In genomic region chr11:23727821-23728220, GRCh38 we compare ENCODE assay signal across 17 cellular contexts.
DNase-seq lines count a peak whose midpoint lies in the region; ATAC-seq and TF ChIP-seq lines count a peak whose summit lies in the region.
"Had no signal": no experiment of that assay in that cellular context is flagged by ENCODE, and none has a peak within 500 bp of the region (broad histone marks: within the 10 kb centered on the region; RNA-seq: fewer than 3 reads in every experiment).

No MANE protein-coding gene starts in this region.

- H3K79me1 ChIP-seq in IMR-90 (ENCODE audit: low read depth in 1 of 2, low read length in 2 of 2), result no peaks in the 10 kb centered on the region
- H3K79me1 ChIP-seq in mesenchymal stem cell (replicated peaks; ENCODE audit: low read length, poor library complexity, severe bottlenecking), result no peaks in the 10 kb centered on the region

- H2AFZ ChIP-seq in IMR-90 (replicated peaks; ENCODE audit: low read length, poor library complexity), result no peak overlapping the region
- H2AFZ ChIP-seq in mammary epithelial cell (ENCODE audit: low read depth, low read length), result no peak overlapping the region
- no peak overlapping the region for H2AFZ ChIP-seq in mesenchymal stem cell (ENCODE audit: low read depth, low read length)
- H2AFZ ChIP-seq: parathyroid adenoma had no signal

- ATAC-seq in IMR-90 (ENCODE audit: low read depth) (peak; percentile 63), GM18505 (IDR thresholded peaks at IDR 0.05; ENCODE audit: unreplicated experiment) (no peak)

- H3K9me1 ChIP-seq in IMR-90 (ENCODE audit: insufficient read depth, low read length), result peaks cover 4% of the 10 kb centered on the region

- H3K4ac ChIP-seq in IMR-90 (ENCODE audit: low read depth, low read length), result no peak overlapping the region; the same call in 1 of the 2 replicates
- H3K4ac ChIP-seq in mesenchymal stem cell (ENCODE audit: low read depth in 1 of 2, low read length in 2 of 2), result no peak overlapping the region

- H3K4me1 ChIP-seq in IMR-90 (ENCODE audit: control insufficient read depth, insufficient read depth, low read length) (peaks cover 8% of the 10 kb centered on the region), mammary epithelial cell (ENCODE audit: insufficient read depth, low read length) (no peaks in the 10 kb centered on the region), mesenchymal stem cell (ENCODE audit: control insufficient read depth, insufficient read depth, low read depth, low read length) (peaks cover 8% of the 10 kb centered on the region)
- H3K4me1 ChIP-seq: parathyroid adenoma had no signal

- TF ChIP-seq POLR2A in IMR-90 (IDR thresholded peaks at IDR 0.05; ENCODE audit: low read depth, low read length) (no peak), GM18505 (IDR thresholded peaks at IDR 0.05; ENCODE audit: borderline replicate concordance, extremely low read depth, insufficient read depth, insufficient read length) (no peak)

- no peaks in the 10 kb centered on the region for H3K79me2 ChIP-seq in mammary epithelial cell (ENCODE audit: insufficient read depth, low read length)
- H3K79me2 ChIP-seq: parathyroid adenoma had no signal

- H2BK120ac ChIP-seq in IMR-90 (ENCODE audit: low read depth, low read length) (no peak overlapping the region), mesenchymal stem cell (ENCODE audit: low read depth, low read length) (no peak overlapping the region)

- in situ Hi-C loops in IMR-90 (cut with MboI; ENCODE audit: low sequenced_read_pairs), result no loop called here
- in situ Hi-C loops in mammary epithelial cell (cut with MboI; ENCODE audit: low sequenced_read_pairs in 2 of 2), result no loop called here

- no peak overlapping the region for H2AK5ac ChIP-seq in IMR-90 (ENCODE audit: low read depth, low read length)
- no peak overlapping the region for H2AK5ac ChIP-seq in mesenchymal stem cell (ENCODE audit: low read length, severe bottlenecking)

- H2BK12ac ChIP-seq in mesenchymal stem cell (ENCODE audit: low read length in 2 of 2), result no peak overlapping the region

- H4K8ac ChIP-seq in IMR-90 (ENCODE audit: low read depth in 2 of 2, low read length in 2 of 2) (no peak overlapping the region; a peak in 1 of 4 replicates), mesenchymal stem cell (ENCODE audit: low read length) (no peak overlapping the region)

- H3K56ac ChIP-seq in IMR-90 (ENCODE audit: extremely low read depth, insufficient read depth, low read length), result no peak overlapping the region

- H4K91ac ChIP-seq in IMR-90 (ENCODE audit: insufficient read depth, low read depth, low read length), result no peak overlapping the region
- no peak overlapping the region for H4K91ac ChIP-seq in mesenchymal stem cell (ENCODE audit: low read length)

- CTCF ChIA-PET in IMR-90 (lab: Yijun Ruan, JAX) (no interaction called here), mammary epithelial cell (lab: Charles Lee; ENCODE audit: low non-redundant PET) (no interaction called here)

- no peak overlapping the region for H4K5ac ChIP-seq in IMR-90 (ENCODE audit: low read depth, low read length)

- no peaks in the 10 kb centered on the region for H3K27me3 ChIP-seq in IMR-90 (ENCODE audit: control insufficient read depth, insufficient read depth, low read length)
- no peaks in the 10 kb centered on the region for H3K27me3 ChIP-seq in mammary epithelial cell (ENCODE audit: insufficient read depth, low read length)
- no peaks in the 10 kb centered on the region for H3K27me3 ChIP-seq in mesenchymal stem cell (ENCODE audit: control insufficient read depth in 1 of 2, insufficient read depth in 1 of 2, low read length in 2 of 2)

- H3K36me3 ChIP-seq in IMR-90 (ENCODE audit: control insufficient read depth, insufficient read depth, low read length) (no peaks in the 10 kb centered on the region), mammary epithelial cell (ENCODE audit: insufficient read depth, low read length) (no peaks in the 10 kb centered on the region), mesenchymal stem cell (ENCODE audit: control insufficient read depth in 1 of 2, insufficient read depth in 2 of 2, low read depth in 1 of 2, low read length in 2 of 2) (no peaks in the 10 kb centered on the region)

- DNase-seq in COLO829 (ENCODE audit: low spot score), result peak; percentile 48
- DNase-seq in IMR-90, result peak; percentile 83
- peak; percentile 12 for DNase-seq in mammary epithelial cell
- DNase-seq in mesenchymal stem cell, result peak; percentile 45
- no peak for DNase-seq in NCI-H2107 treated with DMSO at 0.1 percent for 48 hours (lab: John Stamatoyannopoulos, UW; ENCODE audit: unreplicated experiment)
- no peak for DNase-seq in HUDEP-2 (lab: John Stamatoyannopoulos, UW; ENCODE audit: unreplicated experiment in 76 of 76)
- DNase-seq in dermis blood vessel endothelial cell, result no peak
- DNase-seq: activated CD8-positive, alpha-beta memory T cell treated with anti-CD3 and anti-CD28 coated beads, Interleukin-2, amount 50 U/mL, for 4 hours; activated naive CD8-positive, alpha-beta T cell treated with anti-CD3 and anti-CD28 coated beads, Interleukin-2, amount 10 ng/mL, durations not matched to agents 7 days and 5 days; effector CD8-positive, alpha-beta T cell; GDM1; MV-4-11; NCI-H446 treated with DMSO at 0.1 percent for 48 hours; SHP77 treated with DMSO at 0.1 percent for 48 hours; stimulated activated CD4-positive, alpha-beta T cell treated with anti-CD3 and anti-CD28 coated beads, Interleukin-4, amount 100 ng/mL, for 4 hours had no signal

- POLR2A ChIA-PET in IMR-90 (lab: Charles Lee; ENCODE audit: unreplicated experiment), result no interaction called here

- H4K20me1 ChIP-seq in IMR-90 (ENCODE audit: insufficient read depth, low read length), result no peaks in the 10 kb centered on the region
- no peaks in the 10 kb centered on the region for H4K20me1 ChIP-seq in mammary epithelial cell (ENCODE audit: insufficient read depth, low read length)

- no peaks in the 10 kb centered on the region for H3K9me3 ChIP-seq in IMR-90 (ENCODE audit: control insufficient read depth, insufficient read depth, low read length)
- H3K9me3 ChIP-seq in mammary epithelial cell (replicated peaks; ENCODE audit: insufficient read depth, low read length), result peaks cover 8% of the 10 kb centered on the region
- peaks cover 12% of the 10 kb centered on the region for H3K9me3 ChIP-seq in mesenchymal stem cell (ENCODE audit: control insufficient read depth, low read length)

- intact Hi-C loops in IMR-90 (cut with micrococcal nuclease), result no loop called here
- intact Hi-C loops in mammary epithelial cell (cut with micrococcal nuclease), result no loop called here

- no peak overlapping the region for H2AK9ac ChIP-seq in IMR-90 (replicated peaks; ENCODE audit: low read depth, low read length, poor library complexity)

- H3K9ac ChIP-seq in IMR-90 (ENCODE audit: low read depth, low read length), result no peak overlapping the region
- H3K9ac ChIP-seq in mammary epithelial cell (ENCODE audit: insufficient read depth, low read length), result no peak overlapping the region
- no peak overlapping the region for H3K9ac ChIP-seq in mesenchymal stem cell (ENCODE audit: low read length)
- H3K9ac ChIP-seq: parathyroid adenoma had no signal

- H3K4me3 ChIP-seq in IMR-90 (ENCODE audit: insufficient read depth, low read depth, low read length), result no peak overlapping the region
- no peak overlapping the region for H3K4me3 ChIP-seq in mammary epithelial cell (replicated peaks in 1 of 3; ENCODE audit: insufficient read depth in 1 of 3, low read depth in 2 of 3, low read length in 3 of 3)
- no peak overlapping the region for H3K4me3 ChIP-seq in mesenchymal stem cell (ENCODE audit: insufficient read depth in 1 of 2, low read depth in 1 of 2, low read length in 2 of 2)

- H3K4me2 ChIP-seq in IMR-90 (ENCODE audit: low read depth, low read length), result peak overlapping the region; percentile 36; the same call in 1 of the 2 replicates
- no peak overlapping the region for H3K4me2 ChIP-seq in mammary epithelial cell (ENCODE audit: insufficient read depth, low read depth, low read length)
- H3K4me2 ChIP-seq in mesenchymal stem cell (ENCODE audit: low read length, poor library complexity, severe bottlenecking), result no peak overlapping the region

- BruUV-seq in IMR-90 (replicated peaks; lab: Mats Ljungman, UMichigan) (no TSS peak), mammary epithelial cell (replicated peaks; lab: Mats Ljungman, UMichigan) (no TSS peak)

- no peak for TF ChIP-seq CTCF in IMR-90 (conservative IDR thresholded peaks at IDR 0.05; ENCODE audit: low read depth, low read length)
- TF ChIP-seq CTCF in mammary epithelial cell (conservative IDR thresholded peaks at IDR 0.05 in 1 of 2, IDR thresholded peaks at IDR 0.05 in 1 of 2; ENCODE audit: extremely low read depth in 1 of 2, insufficient read depth in 1 of 2, low read depth in 1 of 2, low read length in 2 of 2), result no peak

- H3K27ac ChIP-seq in IMR-90 (ENCODE audit: insufficient read depth, low read length) (no peak overlapping the region), mammary epithelial cell (ENCODE audit: insufficient read depth, low read depth, low read length) (no peak overlapping the region), mesenchymal stem cell (ENCODE audit: low read length, poor library complexity, severe bottlenecking) (no peak overlapping the region)
- H3K27ac ChIP-seq: parathyroid adenoma had no signal

- no peak overlapping the region for H3K14ac ChIP-seq in IMR-90 (replicated peaks; ENCODE audit: low read depth, low read length)
- no peak overlapping the region for H3K14ac ChIP-seq in mesenchymal stem cell (ENCODE audit: low read length in 2 of 2)

- H2BK15ac ChIP-seq in IMR-90 (ENCODE audit: low read depth, low read length) (no peak overlapping the region), mesenchymal stem cell (ENCODE audit: low read depth, poor library complexity, severe bottlenecking) (no peak overlapping the region)

- no peak overlapping the region for H2BK20ac ChIP-seq in IMR-90 (ENCODE audit: low read depth, low read length)

- peak overlapping the region; percentile 66 for H2BK5ac ChIP-seq in IMR-90 (ENCODE audit: low read depth, low read length, poor library complexity, severe bottlenecking)
- H2BK5ac ChIP-seq in mesenchymal stem cell (ENCODE audit: low read depth, low read length, poor library complexity, severe bottlenecking), result no peak overlapping the region

- no CpG with 5 or more reads among the region's 2 CpGs for WGBS in IMR-90 (ENCODE audit: extremely low coverage in 2 of 2, insufficient read length in 1 of 2), 2 experiments
- WGBS in mammary epithelial cell (ENCODE audit: low coverage, missing lambda C conversion rate), result 0% methylated on average over 2 of the region's 2 CpGs
- WGBS in mesenchymal stem cell, result 78% methylated on average over 1 of the region's 2 CpGs

- H3K23ac ChIP-seq in IMR-90 (ENCODE audit: low read depth, low read length) (no peak overlapping the region), mesenchymal stem cell (ENCODE audit: low read length in 2 of 2) (no peak overlapping the region)

- dilution Hi-C loops in IMR-90 (cut with HindIII; ENCODE audit: low sequenced_read_pairs, unreplicated experiment), result no loop called here
- dilution Hi-C loops in mammary epithelial cell (cut with HindIII; ENCODE audit: low sequenced_read_pairs), result no loop called here

- no peak for TF ChIP-seq RAD21 in IMR-90 (IDR thresholded peaks at IDR 0.05; ENCODE audit: low read length)

- H3K18ac ChIP-seq in IMR-90 (ENCODE audit: low read depth, low read length) (no peak overlapping the region), mesenchymal stem cell (ENCODE audit: low read depth in 1 of 2, low read length in 2 of 2) (no peak overlapping the region)

TF ChIP-seq in IMR-90, 13 proteins besides CTCF, POLR2A, EP300 and RAD21 (continues in another document):
- no peak for TF ChIP-seq BHLHE40 (IDR thresholded peaks at IDR 0.05; ENCODE audit: low read depth, low read length)

Comparison
In these comparisons a context has a peak if more than half of its experiments do, and no peak if none do; other contexts are left out.
1. DNase-seq: peak in COLO829 (single experiment), IMR-90 (single experiment), mammary epithelial cell (single experiment) and mesenchymal stem cell (single experiment); none in NCI-H2107 treated with DMSO at 0.1 percent for 48 hours (single experiment), HUDEP-2 (0 of 76) and dermis blood vessel endothelial cell (single experiment).